In the genomic region with DNA sequence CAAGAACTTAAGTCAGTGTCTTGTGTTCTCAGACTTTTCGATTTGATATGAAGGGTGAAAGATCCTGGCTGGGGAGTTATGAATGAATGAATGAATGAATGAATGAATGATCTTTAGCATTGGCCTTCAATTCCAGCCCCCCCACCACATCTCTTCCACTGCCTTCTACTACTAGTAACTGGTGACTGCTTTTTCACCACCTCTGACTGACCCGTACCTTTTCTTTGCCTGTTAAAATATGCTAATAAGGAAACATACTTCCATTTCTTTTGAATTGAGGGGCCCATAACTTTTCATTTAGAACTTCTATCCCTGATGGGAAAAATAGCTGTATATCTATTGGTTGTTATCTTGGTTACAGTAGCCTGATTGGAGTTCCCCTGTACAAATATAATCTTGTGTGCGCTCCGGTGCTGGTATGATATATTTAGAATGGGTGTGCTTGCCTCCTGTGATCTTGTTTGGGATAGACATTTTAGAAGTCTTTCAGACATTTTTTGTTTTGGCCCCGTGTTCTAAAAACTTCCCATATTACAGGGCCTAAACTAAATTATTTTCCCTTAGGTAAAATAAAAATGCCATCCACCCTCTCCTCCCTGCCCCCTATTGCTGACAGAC, we compare ENCODE assay signal across 8 cellular contexts. TPM values are rescaled to one million over a fixed set of nuclear protein-coding genes. Genes with fewer than 3 reads are reported as not detected.
DNase-seq lines count a peak whose midpoint lies in the region; ATAC-seq and TF ChIP-seq lines count a peak whose summit lies in the region.

No MANE protein-coding gene starts in this region.

- H3K4me3 Mint-ChIP-seq in GM23338 (no peak overlapping the region; the same call in 2 of the 3 replicates), endothelial cell (ENCODE audit: unreplicated experiment) (no peak overlapping the region)

- no peak overlapping the region for H2AFZ ChIP-seq in GM23338

- peak overlapping the region; percentile 19 for H3K4me2 ChIP-seq in GM23338

- ATAC-seq in GM23338: no peak
- ATAC-seq in gastrocnemius medialis: no peak
- no peak for ATAC-seq in GM19035 (IDR thresholded peaks at IDR 0.05; ENCODE audit: unreplicated experiment)
- ATAC-seq in GM21576 (IDR thresholded peaks at IDR 0.05; ENCODE audit: unreplicated experiment): no peak

- H3K9me3 ChIP-seq in Peyer's patch: no peaks in the 10 kb centered on the region
- H3K9me3 ChIP-seq in gastrocnemius medialis: no peaks in the 10 kb centered on the region

- no peaks in the 10 kb centered on the region for H3K9me2 ChIP-seq in GM23338 (ENCODE audit: insufficient read depth)

- intact Hi-C loops in gastrocnemius medialis (cut with DNase I; ENCODE audit: low total_unique reads): loop anchor here (5.0 to 10.0 kb wide), 4 partner anchors 162 to 1349 kb away; partner anchors contain the start of genes THUMPD1 and VPS35L

- H3K36me3 Mint-ChIP-seq in GM23338 (ENCODE audit: low read depth): peaks cover 9% of the 10 kb centered on the region; the same call in 2 of the 3 replicates
- H3K36me3 Mint-ChIP-seq in endothelial cell (ENCODE audit: low read depth, unreplicated experiment): peaks cover 5% of the 10 kb centered on the region

- peaks cover 4% of the 10 kb centered on the region for H4K20me1 ChIP-seq in GM23338 (replicated peaks; ENCODE audit: insufficient read depth)

- DNase-seq in GM23338 (ENCODE audit: low spot score): no peak
- no peak for DNase-seq in Peyer's patch
- no peak for DNase-seq in endothelial cell (ENCODE audit: low spot score)
- DNase-seq in gastrocnemius medialis: no peak
- DNase-seq in GOT3 (lab: John Stamatoyannopoulos, UW): no peak
- DNase-seq in NK-92 treated with Interleukin-12 subunit alpha and Interleukin-12 subunit beta, amount 100 ng/mL, for 24 hours (lab: John Stamatoyannopoulos, UW): no peak

- H3K4me3 ChIP-seq in GM23338 (no peak overlapping the region), Peyer's patch (no peak overlapping the region), gastrocnemius medialis (no peak overlapping the region)

- no peaks in the 10 kb centered on the region for H3F3A ChIP-seq in GM23338 (replicated peaks; ENCODE audit: low read depth)

- H3K79me2 ChIP-seq in GM23338 (replicated peaks; ENCODE audit: insufficient read depth): peaks cover 41% of the 10 kb centered on the region

- H3K27ac ChIP-seq in GM23338 (ENCODE audit: low read depth) (no peak overlapping the region), Peyer's patch (peak overlapping the region; percentile 4 to 71 (median 60)), gastrocnemius medialis (peak overlapping the region; percentile 24 to 97 (median 66))

- TF ChIP-seq POLR2A in Peyer's patch (IDR thresholded peaks at IDR 0.05) (no peak), gastrocnemius medialis (IDR thresholded peaks at IDR 0.05) (no peak)

- H3K9me3 Mint-ChIP-seq in GM23338 (peaks cover 2% of the 10 kb centered on the region; the same call in 1 of the 3 replicates), endothelial cell (ENCODE audit: unreplicated experiment) (no peaks in the 10 kb centered on the region)

- in situ Hi-C loops in gastrocnemius medialis (cut with MboI; ENCODE audit: low sequenced_read_pairs in 4 of 4): loop anchor here in 1 of 4 donors (10.0 kb wide), 1 partner anchor 1291 kb away; no protein-coding TSS in a partner anchor

- peaks cover 37% of the 10 kb centered on the region for H3K4me1 Mint-ChIP-seq in GM23338
- peaks cover 56% of the 10 kb centered on the region for H3K4me1 Mint-ChIP-seq in endothelial cell (ENCODE audit: unreplicated experiment)

- H3K27ac Mint-ChIP-seq in GM23338 (no peak overlapping the region), endothelial cell (ENCODE audit: unreplicated experiment) (peak overlapping the region; percentile 86)

- H3K27me3 Mint-ChIP-seq in GM23338 (ENCODE audit: insufficient read depth, low read depth, poor library complexity) (peaks cover 6% of the 10 kb centered on the region), endothelial cell (ENCODE audit: unreplicated experiment) (peaks cover 8% of the 10 kb centered on the region)

- no peak for TF ChIP-seq CTCF in GM23338 (conservative IDR thresholded peaks at IDR 0.05; ENCODE audit: low read depth in 2 of 2)
- no peak for TF ChIP-seq CTCF in Peyer's patch (IDR thresholded peaks at IDR 0.05)
- no peak for TF ChIP-seq CTCF in endothelial cell (IDR thresholded peaks at IDR 0.05; ENCODE audit: unreplicated experiment)
- no peak for TF ChIP-seq CTCF in gastrocnemius medialis (IDR thresholded peaks at IDR 0.05 in 4 of 5, conservative IDR thresholded peaks at IDR 0.05 in 1 of 5)

- H3K36me3 ChIP-seq in GM23338 (ENCODE audit: insufficient read depth) (no peaks in the 10 kb centered on the region), Peyer's patch (no peaks in the 10 kb centered on the region), gastrocnemius medialis (no peaks in the 10 kb centered on the region)

- H3K4me1 ChIP-seq in GM23338 (ENCODE audit: insufficient read depth) (peaks cover 34% of the 10 kb centered on the region), Peyer's patch (peaks cover 0 to 42% (median 14%) of the 10 kb centered on the region in 4 donors), gastrocnemius medialis (peaks cover 30 to 58% of the 10 kb centered on the region in 2 donors)

- no peaks in the 10 kb centered on the region for H3K27me3 ChIP-seq in GM23338 (ENCODE audit: insufficient read depth)
- no peaks in the 10 kb centered on the region for H3K27me3 ChIP-seq in Peyer's patch
- no peaks in the 10 kb centered on the region for H3K27me3 ChIP-seq in gastrocnemius medialis

TF ChIP-seq in GM23338, 12 proteins besides CTCF, POLR2A, EP300 and RAD21 (continues in another document):
- no peak for TF ChIP-seq ETS1 (IDR thresholded peaks at IDR 0.05)
- no peak for TF ChIP-seq ZNF114 (CRISPR knock-in tag; IDR thresholded peaks at IDR 0.05)
- no peak for TF ChIP-seq EZH2phosphoT487 (IDR thresholded peaks at IDR 0.05; ENCODE audit: unreplicated experiment)
- TF ChIP-seq EZH2 (IDR thresholded peaks at IDR 0.05; ENCODE audit: low read depth, unreplicated experiment): no peak
- TF ChIP-seq ZNF331 (CRISPR knock-in tag; IDR thresholded peaks at IDR 0.05; ENCODE audit: low read depth): no peak

RNA-seq across cellular contexts. Expression of gene LYRM1, which starts 3.4 kb away (rescaled TPM):
- total RNA-seq in GM23338 (2014; rRNA removed; shearing (Covaris generic)): 18.7 and 19.4 TPM in 2 replicates
- 24.8 and 24.9 TPM in 2 replicates for polyA plus RNA-seq in GM23338 (2016; fragmentation: Nextera tagmentation; extraction: Ambion mirVana)
- total RNA-seq in Peyer's patch: 10 to 100 TPM in 2 of 4 donors, 1 to 10 TPM in 2; 8.8 to 53.6 (median 13.2) TPM
- 14.0 TPM for total RNA-seq in endothelial cell (ENCODE audit: unreplicated experiment)
- total RNA-seq in gastrocnemius medialis: 10 to 100 TPM; 36.4 to 74.7 (median 38.8) TPM

RNA-seq across cellular contexts. Expression of gene DCUN1D3, which starts 3.8 kb away (rescaled TPM):
- total RNA-seq in GM23338 (2014; rRNA removed; shearing (Covaris generic)): 13.7 and 16.0 TPM in 2 replicates
- polyA plus RNA-seq in GM23338 (2016; fragmentation: Nextera tagmentation; extraction: Ambion mirVana): 8.0 and 8.5 TPM in 2 replicates
- 10 to 100 TPM in 1 of 4 donors, 1 to 10 TPM in 3; 6.5 to 12.2 (median 9.5) TPM for total RNA-seq in Peyer's patch
- 17.2 TPM for total RNA-seq in endothelial cell (ENCODE audit: unreplicated experiment)
- 10 to 100 TPM in 1 of 4 donors, 1 to 10 TPM in 3; 7.6 to 10.5 (median 8.3) TPM for total RNA-seq in gastrocnemius medialis
